In the genomic region with DNA sequence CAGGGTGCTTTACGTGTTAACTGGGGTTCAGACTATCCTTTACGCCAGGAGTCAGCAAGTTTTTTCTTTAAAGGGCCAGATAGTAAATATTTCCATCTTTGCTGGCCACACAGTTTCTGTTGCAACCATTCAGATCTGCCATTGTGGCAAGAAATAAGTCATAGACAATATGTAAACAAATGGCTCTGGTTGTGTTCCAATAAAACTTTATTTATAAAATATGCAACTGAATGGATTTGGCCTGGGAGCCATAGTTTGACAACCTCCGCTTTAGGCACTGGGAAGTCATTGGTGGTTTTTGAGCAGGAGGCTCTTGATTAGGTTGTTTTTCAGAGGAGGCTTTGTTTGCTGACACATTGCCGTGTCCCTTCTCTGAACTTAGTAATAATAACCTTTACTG, we compare ENCODE assay signal across 33 cellular contexts.
A peak's percentile ranks its signal among the peaks of the same experiment; 100 is the strongest.
DNase-seq lines count a peak whose midpoint lies in the region; ATAC-seq, FAIRE-seq and TF ChIP-seq lines count a peak whose summit lies in the region.
"Had no signal": no experiment of that assay in that cellular context is flagged by ENCODE, and none has a peak within 500 bp of the region (broad histone marks: within the 10 kb centered on the region; RNA-seq: fewer than 3 reads in every experiment).

No MANE protein-coding gene starts in this region.

- TF ChIP-seq EP300 in GM12878 (IDR thresholded peaks at IDR 0.05; ENCODE audit: borderline replicate concordance in 1 of 2, control insufficient read depth in 1 of 2, low read depth in 2 of 2, low read length in 2 of 2) = no peak
- TF ChIP-seq EP300 in K562 (IDR thresholded peaks at IDR 0.05; ENCODE audit: low read length) = no peak

- DNase-seq in GM12878 (ENCODE audit: low read depth, low spot score) (no peak), K562 (ENCODE audit: extremely low read depth in 1 of 4, low spot score in 3 of 4) (no peak), fibroblast of villous mesenchyme (ENCODE audit: low read depth) (peak; percentile 46)
- DNase-seq: 8988T; ACHN; AML-193; BE2C; C1 segment of cervical spinal cord; Caco-2; Calu3; CD4-positive, alpha-beta memory T cell; CD4-positive, alpha-beta T cell; CD4-positive, CD25-positive, alpha-beta regulatory T cell; CD8-positive, alpha-beta memory T cell; CD8-positive, alpha-beta T cell; COR-L47; DMS 273 treated with DMSO at 0.1 percent for 48 hours; DMS153; DMS53; DMS79; DMS79 treated with DMSO at 0.1 percent for 48 hours; DND-41; EL had no signal

- H3K4me2 ChIP-seq in GM12878 (ENCODE audit: control insufficient read depth, insufficient read depth) (no peak overlapping the region), K562 (ENCODE audit: insufficient read depth, low read length) (no peak overlapping the region)
- H3K4me2 ChIP-seq: A549; BLaER1; BLaER1 treated with 17β-estradiol and CSF1 and Interleukin-3, amounts not matched to agents 10 nM and 100 nM had no signal

- no peak overlapping the region for H2AFZ ChIP-seq in GM12878 (ENCODE audit: control insufficient read depth, low read depth, low read length)
- H2AFZ ChIP-seq in K562 (ENCODE audit: low read depth, low read length) = no peak overlapping the region

- no peak overlapping the region for H3K4me3 ChIP-seq in GM12878
- H3K4me3 ChIP-seq in K562 = no peak overlapping the region
- no peak overlapping the region for H3K4me3 ChIP-seq in fibroblast of villous mesenchyme (ENCODE audit: low read depth, low read length)
- H3K4me3 ChIP-seq: A549; BLaER1; BLaER1 treated with 17β-estradiol and CSF1 and Interleukin-3, amounts not matched to agents 10 nM and 100 nM had no signal

- SMC1A ChIA-PET in GM12878 (lab: Charles Lee; ENCODE audit: uncharacterized antibody, unreplicated experiment) = no interaction called here

- H3K9me1 ChIP-seq in K562 (ENCODE audit: control insufficient read depth, insufficient read depth, low read length) = no peaks in the 10 kb centered on the region

- H3K79me2 ChIP-seq in GM12878 (ENCODE audit: control insufficient read depth, insufficient read depth, low read length) (no peaks in the 10 kb centered on the region), K562 (ENCODE audit: control insufficient read depth, insufficient read depth, low read length) (no peaks in the 10 kb centered on the region)

- TF ChIP-seq POLR2A in GM12878 (IDR thresholded peaks at IDR 0.05; ENCODE audit: low read depth, low read length) = no peak
- no peak for TF ChIP-seq POLR2A in K562 (conservative IDR thresholded peaks at IDR 0.05)

- RAD21 ChIA-PET in GM12878 (lab: Charles Lee; ENCODE audit: unreplicated experiment) = no interaction called here

- intact Hi-C loops in GM12878 (cut with micrococcal nuclease; ENCODE audit: unreplicated experiment) = no loop called here
- intact Hi-C loops in K562 (cut with micrococcal nuclease) = no loop called here

- BruUV-seq in GM12878 (replicated peaks; lab: Mats Ljungman, UMichigan) (no TSS peak), K562 (replicated peaks; lab: Mats Ljungman, UMichigan) (no TSS peak)

- H3K9ac ChIP-seq in GM12878 (ENCODE audit: control insufficient read depth, insufficient read depth, low read length) = no peak overlapping the region
- no peak overlapping the region for H3K9ac ChIP-seq in K562 (ENCODE audit: insufficient read depth in 1 of 2, low read depth in 2 of 2, low read length in 2 of 2)
- H3K9ac ChIP-seq: BLaER1; BLaER1 treated with 17β-estradiol and CSF1 and Interleukin-3, amounts not matched to agents 10 nM and 100 nM had no signal

- H3K4me1 ChIP-seq in GM12878 (ENCODE audit: control insufficient read depth, insufficient read depth, low read length) (no peaks in the 10 kb centered on the region; the same call in 1 of the 2 replicates), K562 (replicated peaks in 1 of 2; ENCODE audit: control insufficient read depth in 2 of 2, insufficient read depth in 2 of 2, low read length in 2 of 2) (no peaks in the 10 kb centered on the region)
- H3K4me1 ChIP-seq: A549, BE2C, BLaER1, Caco-2 had no signal

- H4K20me1 ChIP-seq in GM12878 (ENCODE audit: control insufficient read depth, insufficient read depth) = no peaks in the 10 kb centered on the region; the same call in 1 of the 2 replicates
- H4K20me1 ChIP-seq in K562 (replicated peaks; ENCODE audit: control insufficient read depth, insufficient read depth, low read length) = no peaks in the 10 kb centered on the region
- H4K20me1 ChIP-seq: BLaER1 had no signal

- TF ChIP-seq CTCF in GM12878 (IDR thresholded peaks at IDR 0.05 in 2 of 3, conservative IDR thresholded peaks at IDR 0.05 in 1 of 3; ENCODE audit: control insufficient read depth in 2 of 3, extremely low read depth in 1 of 3, insufficient read depth in 1 of 3, low read depth in 3 of 3, low read length in 3 of 3) = no peak
- no peak for TF ChIP-seq CTCF in K562 (IDR thresholded peaks at IDR 0.05 in 2 of 3, conservative IDR thresholded peaks at IDR 0.05 in 1 of 3; ENCODE audit: insufficient read depth in 2 of 3, low read depth in 1 of 3, low read length in 3 of 3)
- no peak for TF ChIP-seq CTCF in fibroblast of villous mesenchyme (IDR thresholded peaks at IDR 0.05; ENCODE audit: insufficient read depth, low read depth, low read length)

- no peak overlapping the region for H3K27ac ChIP-seq in GM12878 (ENCODE audit: control insufficient read depth, insufficient read depth)
- H3K27ac ChIP-seq in K562 (ENCODE audit: extremely low read depth, low read depth, low read length) = no peak overlapping the region
- H3K27ac ChIP-seq: 22Rv1; A549; BLaER1; BLaER1 treated with 17β-estradiol and CSF1 and Interleukin-3, amounts not matched to agents 10 nM and 100 nM; C4-2B had no signal

- CTCF ChIA-PET in GM12878 (lab: Yijun Ruan, JAX) = interaction anchor here (0.6 kb wide), 1 partner anchor 1008 kb away, joined by 3 read pairs; no protein-coding TSS in a partner anchor
- CTCF ChIA-PET in K562 (lab: Yijun Ruan, JAX; ENCODE audit: low intra/inter-chr PET ratio) = no interaction called here

- ATAC-seq in GM12878 = no peak
- ATAC-seq in K562 = no peak
- ATAC-seq in GM21825 (IDR thresholded peaks at IDR 0.05; ENCODE audit: unreplicated experiment) = no peak
- ATAC-seq in HG03159 (IDR thresholded peaks at IDR 0.05; ENCODE audit: unreplicated experiment) = no peak
- ATAC-seq in HG03039 (IDR thresholded peaks at IDR 0.05; ENCODE audit: unreplicated experiment) = no peak
- ATAC-seq: A549; CD8-positive, alpha-beta T cell had no signal

- H3K36me3 ChIP-seq in GM12878 (ENCODE audit: control insufficient read depth in 2 of 2, insufficient read depth in 2 of 2, low read length in 1 of 2) = peaks cover 7 to 21% of the 10 kb centered on the region in 2 experiments
- no peaks in the 10 kb centered on the region for H3K36me3 ChIP-seq in K562 (ENCODE audit: control insufficient read depth, insufficient read depth, low read length)
- H3K36me3 ChIP-seq: BE2C had no signal

- FAIRE-seq in GM12878 (lab: Jason Lieb, UNC) (no peak), K562 (lab: Jason Lieb, UNC) (no peak)
- FAIRE-seq: A204.1, A549, D721Med had no signal

- H3K27me3 ChIP-seq in GM12878 (replicated peaks in 1 of 2; ENCODE audit: control insufficient read depth in 2 of 2, insufficient read depth in 2 of 2, low read length in 1 of 2) (no peaks in the 10 kb centered on the region), K562 (ENCODE audit: control insufficient read depth in 2 of 2, insufficient read depth in 2 of 2, low read length in 2 of 2) (no peaks in the 10 kb centered on the region)
- H3K27me3 ChIP-seq: BE2C; BLaER1; BLaER1 treated with 17β-estradiol and CSF1 and Interleukin-3, amounts not matched to agents 10 nM and 100 nM had no signal

- 98% methylated on average over 4 of the region's 4 CpGs for WGBS in GM12878 (ENCODE audit: insufficient coverage, insufficient replicate concordance, low lambda C conversion rate, missing lambda C conversion rate)
- 16% methylated on average over 4 of the region's 4 CpGs for WGBS in K562 (ENCODE audit: insufficient coverage, low coverage, missing lambda C conversion rate)

- H3K9me3 ChIP-seq in GM12878 (replicated peaks; ENCODE audit: control insufficient read depth, insufficient read depth, low read length) (no peaks in the 10 kb centered on the region), K562 (replicated peaks; ENCODE audit: control insufficient read depth, insufficient read depth, low read depth, low read length) (no peaks in the 10 kb centered on the region)
- H3K9me3 ChIP-seq: A549; BE2C; BLaER1; BLaER1 treated with 17β-estradiol and CSF1 and Interleukin-3, amounts not matched to agents 10 nM and 100 nM; Caco-2 had no signal

- POLR2A ChIA-PET in GM12878 (lab: Charles Lee) = no interaction called here
- POLR2A ChIA-PET in K562 (lab: Yijun Ruan, JAX) = no interaction called here

- TF ChIP-seq RAD21 in GM12878 (IDR thresholded peaks at IDR 0.05; ENCODE audit: insufficient read depth, low read depth, low read length) (no peak), K562 (CRISPR knock-in tag; conservative IDR thresholded peaks at IDR 0.05 in 1 of 2, IDR thresholded peaks at IDR 0.05 in 1 of 2) (no peak)

- in situ Hi-C loops in GM12878 (cut with MboI) (no loop called here), K562 (cut with MboI) (no loop called here)

TF ChIP-seq in GM12878, 131 proteins besides CTCF, POLR2A, EP300 and RAD21 (continues in another document):
- no peak for TF ChIP-seq POLR2AphosphoS2 (IDR thresholded peaks at IDR 0.05; ENCODE audit: low read depth, low read length)

TF ChIP-seq in K562, 482 proteins besides CTCF, POLR2A, EP300 and RAD21 (continues in another document):
- TF ChIP-seq XRCC4 (IDR thresholded peaks at IDR 0.05; ENCODE audit: extremely low read depth, insufficient read depth, insufficient read length) = no peak

Comparison
In these comparisons a context has a peak if more than half of its experiments do, and no peak if none do; other contexts are left out.
1. Of the 99 proteins assayed by ChIP-seq in both K562 and GM12878: peak only in K562: none; only in GM12878: none; in both: ZBTB40; in neither: 98.